In the genomic region with DNA sequence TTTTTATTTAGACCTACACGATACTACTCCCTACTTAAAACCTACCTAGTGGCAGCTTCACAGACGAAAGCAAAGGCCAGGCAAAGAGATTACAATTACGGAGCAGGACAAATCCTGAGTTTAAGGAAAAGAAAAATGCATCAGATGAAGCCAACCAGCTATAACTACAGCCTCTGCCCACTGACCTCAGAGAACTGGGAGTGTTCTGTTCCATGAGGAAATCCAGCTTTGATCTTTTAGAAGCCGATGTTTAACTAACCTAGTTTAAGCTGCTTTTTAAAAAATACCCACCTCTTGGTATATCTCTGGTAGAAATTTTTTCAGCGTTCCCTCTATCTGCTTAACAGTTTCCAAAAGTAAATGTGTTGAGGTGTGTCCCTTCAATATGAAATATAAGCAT, we compare ENCODE assay signal across 25 cellular contexts.
"Had no signal": no experiment of that assay in that cellular context is flagged by ENCODE, and none has a peak within 500 bp of the region (broad histone marks: within the 10 kb centered on the region; RNA-seq: fewer than 3 reads in every experiment).

No MANE protein-coding gene starts in this region.

- H3K4me3 ChIP-seq: breast epithelium, colonic mucosa, dorsolateral prefrontal cortex, gastrocnemius medialis, transverse colon, uterus had no signal

- H3K9me3 Mint-ChIP-seq: activated naive CD4-positive, alpha-beta T cell treated with anti-CD3 and anti-CD28 coated beads for 36 hours; activated naive CD8-positive, alpha-beta T cell treated with anti-CD3 and anti-CD28 coated beads, Interleukin-2, amount 10 ng/mL, durations not matched to agents 7 days and 5 days; effector memory CD8-positive, alpha-beta T cell; memory B cell; stimulated activated naive CD8-positive, alpha-beta T cell treated with anti-CD3 and anti-CD28 coated beads, Interleukin-15, Interleukin-2, amounts not matched to agents 100 ng/mL and 50 ng/mL, for 24 hours had no signal

- H3K27ac ChIP-seq: breast epithelium, colonic mucosa, dorsolateral prefrontal cortex, gastrocnemius medialis, transverse colon, uterus had no signal

- H3K36me3 ChIP-seq: breast epithelium, colonic mucosa, gastrocnemius medialis, transverse colon, uterus had no signal

- DNase-seq: activated CD4-positive, alpha-beta T cell treated with anti-CD3 and anti-CD28 coated beads for 36 hours; activated CD4-positive, alpha-beta T cell treated with anti-CD3 and anti-CD28 coated beads, Interleukin-2, amount 50 U/mL, for 48 hours; activated CD8-positive, alpha-beta memory T cell treated with anti-CD3 and anti-CD28 coated beads, Interleukin-2, amount 50 U/mL, for 48 hours; activated effector memory CD4-positive, alpha-beta T cell treated with Interleukin-2 at 50 U/mL for 16 hours; activated naive CD4-positive, alpha-beta T cell treated with anti-CD3 and anti-CD28 coated beads for 36 hours; activated naive CD8-positive, alpha-beta T cell treated with anti-CD3 and anti-CD28 coated beads, Interleukin-2, amount 10 ng/mL, durations not matched to agents 7 days and 5 days; activated T-cell treated with anti-CD3 and anti-CD28 coated beads, Interleukin-2, amount 50 U/mL, for 72 hours; amniotic stem cell; colonic mucosa; dorsolateral prefrontal cortex; effector memory CD8-positive, alpha-beta T cell; gastrocnemius medialis; hypothalamus; left ventricle myocardium superior; stimulated activated CD4-positive, alpha-beta T cell treated with anti-CD3 and anti-CD28 coated beads, Interleukin-4, amount 100 ng/mL, for 24 hours; substantia nigra; T-helper 1 cell; T-helper 9 cell; transverse colon; uterus had no signal

- H3K27ac Mint-ChIP-seq: activated CD4-positive, alpha-beta T cell treated with anti-CD3 and anti-CD28 coated beads for 36 hours; activated naive CD4-positive, alpha-beta T cell treated with anti-CD3 and anti-CD28 coated beads for 36 hours; activated naive CD8-positive, alpha-beta T cell treated with anti-CD3 and anti-CD28 coated beads, Interleukin-2, amount 10 ng/mL, durations not matched to agents 7 days and 5 days; activated T-cell treated with anti-CD3 and anti-CD28 coated beads, Interleukin-2, amount 50 U/mL, for 72 hours; effector memory CD8-positive, alpha-beta T cell; memory B cell; progenitor cell of endocrine pancreas had no signal

- H3K4me3 Mint-ChIP-seq: activated CD4-positive, alpha-beta T cell treated with anti-CD3 and anti-CD28 coated beads for 36 hours; activated naive CD4-positive, alpha-beta T cell treated with anti-CD3 and anti-CD28 coated beads for 36 hours; activated naive CD8-positive, alpha-beta T cell treated with anti-CD3 and anti-CD28 coated beads, Interleukin-2, amount 10 ng/mL, durations not matched to agents 7 days and 5 days; activated T-cell treated with anti-CD3 and anti-CD28 coated beads, Interleukin-2, amount 50 U/mL, for 72 hours; effector memory CD8-positive, alpha-beta T cell; memory B cell; stimulated activated naive CD8-positive, alpha-beta T cell treated with anti-CD3 and anti-CD28 coated beads, Interleukin-15, Interleukin-2, amounts not matched to agents 100 ng/mL and 50 ng/mL, for 24 hours had no signal

- H3K27me3 Mint-ChIP-seq: memory B cell; stimulated activated naive CD8-positive, alpha-beta T cell treated with anti-CD3 and anti-CD28 coated beads, Interleukin-15, Interleukin-2, amounts not matched to agents 100 ng/mL and 50 ng/mL, for 24 hours had no signal

- H3K9me3 ChIP-seq: breast epithelium, colonic mucosa, gastrocnemius medialis, transverse colon, uterus had no signal

- H3K27me3 ChIP-seq: breast epithelium, colonic mucosa, dorsolateral prefrontal cortex, gastrocnemius medialis, transverse colon, uterus had no signal

- H3K4me1 ChIP-seq: breast epithelium had no signal

- ATAC-seq: activated CD4-positive, alpha-beta T cell treated with anti-CD3 and anti-CD28 coated beads for 36 hours; activated T-cell treated with anti-CD3 and anti-CD28 coated beads, Interleukin-2, amount 50 U/mL, for 72 hours; effector memory CD8-positive, alpha-beta T cell; esophagus mucosa; gastrocnemius medialis; left ventricle myocardium superior had no signal
